15 cellular contexts compared by ENCODE assay signal in the genomic region with DNA sequence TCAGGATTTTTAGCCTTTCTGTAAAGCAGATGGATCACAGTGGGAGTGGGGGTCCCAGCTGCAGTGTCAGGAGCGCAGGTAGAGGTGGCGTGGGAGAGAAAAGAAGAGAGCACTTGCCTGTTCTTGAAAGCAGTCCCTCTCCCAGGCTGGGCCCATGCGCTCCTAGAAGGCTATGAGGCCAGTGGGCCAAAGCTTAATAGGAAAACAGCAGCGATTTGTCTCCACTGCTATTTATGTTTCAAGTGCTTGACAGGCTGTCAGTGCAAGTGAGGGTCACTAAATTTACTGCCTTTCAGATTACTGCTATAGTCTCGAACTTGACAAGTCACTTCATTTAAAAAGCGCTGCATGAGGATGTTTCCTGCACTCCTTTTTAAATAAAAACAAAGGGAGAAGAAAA.
DNase-seq lines count a peak whose midpoint lies in the region; ATAC-seq and TF ChIP-seq lines count a peak whose summit lies in the region.
"Had no signal": no experiment of that assay in that cellular context is flagged by ENCODE, and none has a peak within 500 bp of the region (broad histone marks: within the 10 kb centered on the region; RNA-seq: fewer than 3 reads in every experiment).

No MANE protein-coding gene starts in this region.

- H3K9me3 ChIP-seq in SK-N-MC (ENCODE audit: low read depth, low read length) = no peaks in the 10 kb centered on the region
- H3K9me3 ChIP-seq in iPS-18a (ENCODE audit: control insufficient read depth, low read depth, low read length) = no peaks in the 10 kb centered on the region

- peak overlapping the region; percentile 100 for H3K27ac ChIP-seq in SK-N-MC
- H3K27ac ChIP-seq in iPS-18a (ENCODE audit: low read length) = no peak overlapping the region

- peak overlapping the region; percentile 50; the same call in 1 of the 2 replicates for H3K4me3 ChIP-seq in SK-N-MC
- H3K4me3 ChIP-seq in iPS-18a (ENCODE audit: low read length) = peak overlapping the region; percentile 33
- no peak overlapping the region for H3K4me3 ChIP-seq in foreskin fibroblast (ENCODE audit: low read depth in 1 of 2, low read length in 2 of 2)

- no peak for TF ChIP-seq CTCF in foreskin fibroblast (IDR thresholded peaks at IDR 0.05; ENCODE audit: low read depth, low read length)

- CTCF ChIA-PET in HEK293T (lab: Yijun Ruan, JAX) = no interaction called here

- peaks cover 59% of the 10 kb centered on the region for H3K4me1 ChIP-seq in iPS-18a (ENCODE audit: control insufficient read depth, low read depth, low read length)

- no peaks in the 10 kb centered on the region for H3K27me3 ChIP-seq in iPS-18a (ENCODE audit: control insufficient read depth, insufficient read depth, low read length)
- H3K27me3 ChIP-seq: BE2C had no signal

- peak; percentile 36 for DNase-seq in ELF-1 (ENCODE audit: low read depth, low spot score)
- peak; percentile 8 for DNase-seq in HEK293T (ENCODE audit: extremely low spot score)
- no peak for DNase-seq in SK-N-MC (ENCODE audit: low read depth, low spot score)
- no peak for DNase-seq in foreskin fibroblast
- DNase-seq in stimulated activated CD4-positive, alpha-beta T cell treated with anti-CD3 and anti-CD28 coated beads, Interleukin-4, amount 100 ng/mL, for 24 hours = no peak
- DNase-seq: BE2C; CD4-positive, alpha-beta T cell; EL; NCI-H1105 treated with DMSO at 0.1 percent for 48 hours; NCI-H1930; NCI-H510A treated with DMSO at 0.1 percent for 48 hours; NK-92 treated with Interleukin-12 subunit alpha and Interleukin-12 subunit beta, amount 100 ng/mL, for 24 hours; RPMI8226 had no signal

- POLR2A ChIA-PET in HEK293T (lab: Yijun Ruan, JAX) = no interaction called here

- ATAC-seq in HG03460 (IDR thresholded peaks at IDR 0.05; ENCODE audit: unreplicated experiment) = no peak

- H3K36me3 ChIP-seq in SK-N-MC (ENCODE audit: insufficient read depth, low read length) = peaks cover 3% of the 10 kb centered on the region; the same call in 1 of the 2 replicates
- no peaks in the 10 kb centered on the region for H3K36me3 ChIP-seq in iPS-18a (ENCODE audit: control insufficient read depth, low read depth, low read length)
- H3K36me3 ChIP-seq: BE2C had no signal

- peak overlapping the region; percentile 82 for H3K9ac ChIP-seq in SK-N-MC (ENCODE audit: insufficient read length)
- H3K9ac ChIP-seq in iPS-18a (ENCODE audit: low read length) = no peak overlapping the region

TF ChIP-seq in HEK293T, 16 proteins besides CTCF, POLR2A, EP300 and RAD21:
- TF ChIP-seq SP1 (IDR thresholded peaks at IDR 0.05) (no peak), LEF1 (IDR thresholded peaks at IDR 0.05; ENCODE audit: borderline replicate concordance) (no peak), HDGF (IDR thresholded peaks at IDR 0.05; ENCODE audit: borderline replicate concordance) (no peak), SUZ12 (IDR thresholded peaks at IDR 0.05) (no peak)
- TF ChIP-seq, protein P1, sequence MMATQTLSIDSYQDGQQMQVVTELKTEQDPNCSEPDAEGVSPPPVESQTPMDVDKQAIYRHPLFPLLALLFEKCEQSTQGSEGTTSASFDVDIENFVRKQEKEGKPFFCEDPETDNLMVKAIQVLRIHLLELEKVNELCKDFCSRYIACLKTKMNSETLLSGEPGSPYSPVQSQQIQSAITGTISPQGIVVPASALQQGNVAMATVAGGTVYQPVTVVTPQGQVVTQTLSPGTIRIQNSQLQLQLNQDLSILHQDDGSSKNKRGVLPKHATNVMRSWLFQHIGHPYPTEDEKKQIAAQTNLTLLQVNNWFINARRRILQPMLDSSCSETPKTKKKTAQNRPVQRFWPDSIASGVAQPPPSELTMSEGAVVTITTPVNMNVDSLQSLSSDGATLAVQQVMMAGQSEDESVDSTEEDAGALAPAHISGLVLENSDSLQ (IDR thresholded peaks at IDR 0.05) = peak; percentile 90
TF ChIP-seq in HEK293T: peak in this region for 1.

Comparison
In these comparisons a context has a peak if more than half of its experiments do, and no peak if none do; other contexts are left out.
1. DNase-seq: peak in ELF-1 (single experiment) and HEK293T (single experiment); none in SK-N-MC (single experiment), foreskin fibroblast (0 of 2) and stimulated activated CD4-positive, alpha-beta T cell treated with anti-CD3 and anti-CD28 coated beads, Interleukin-4, amount 100 ng/mL, for 24 hours (single experiment).
2. H3K4me3 ChIP-seq: peak in SK-N-MC (single experiment) and iPS-18a (single experiment); none in foreskin fibroblast (0 of 2).